ENCODE assay signal across 8 cellular contexts in genomic region chr20:17569616-17570346, GRCh38. TPM values are rescaled to one million over a fixed set of nuclear protein-coding genes. Genes with fewer than 3 reads are reported as not detected.
DNase-seq lines count a peak whose midpoint lies in the region; ATAC-seq and TF ChIP-seq lines count a peak whose summit lies in the region.

TSS of gene DSTN (plus strand) at chr20:17570075. CDS start at chr20:17570209, 134 bp downstream.

- WGBS in HUES64 = under 1% methylated on average over 70 of the region's 70 CpGs

- H3K27me3 ChIP-seq in HUES64 (ENCODE audit: insufficient read depth, low read length) (no peaks in the 10 kb centered on the region), OCI-LY3 (ENCODE audit: low read depth, low read length) (peaks cover 21% of the 10 kb centered on the region)

- H3K9me3 ChIP-seq in HUES64 (ENCODE audit: insufficient read depth, low read depth, low read length) (no peaks in the 10 kb centered on the region), OCI-LY3 (ENCODE audit: insufficient read depth, low read length) (peaks cover 7% of the 10 kb centered on the region; the same call in 1 of the 2 replicates)

- no peaks in the 10 kb centered on the region for H3K36me3 ChIP-seq in HUES64 (ENCODE audit: insufficient read depth, low read length)
- H3K36me3 ChIP-seq in OCI-LY3 (replicated peaks; ENCODE audit: low read depth, low read length) = peaks cover 18% of the 10 kb centered on the region

- no peak for TF ChIP-seq CTCF in OCI-LY3 (IDR thresholded peaks at IDR 0.05; ENCODE audit: low read depth, low read length)

- H3K4me2 ChIP-seq in OCI-LY3 (ENCODE audit: low read length) = peak within 1 kb of the TSS; percentile 90

- peak within 1 kb of the TSS; percentile 83 for H2AFZ ChIP-seq in OCI-LY3 (ENCODE audit: low read depth, low read length)

- ATAC-seq in GM21515 (IDR thresholded peaks at IDR 0.05; ENCODE audit: unreplicated experiment) = peak; percentile 91

- peaks cover 46% of the 10 kb centered on the region for H3K4me1 ChIP-seq in HUES64 (ENCODE audit: insufficient read depth, low read length)
- peaks cover 28% of the 10 kb centered on the region for H3K4me1 ChIP-seq in OCI-LY3 (ENCODE audit: low read length)

- H3K4me3 ChIP-seq in HUES64 (ENCODE audit: low read length) = peak within 1 kb of the TSS; percentile 85
- H3K4me3 ChIP-seq in OCI-LY3 (ENCODE audit: low read length) = peak within 1 kb of the TSS; percentile 82

- peak within 1 kb of the TSS; percentile 94 for H3K9ac ChIP-seq in HUES64 (ENCODE audit: low read depth, low read length)
- peak within 1 kb of the TSS; percentile 90 for H3K9ac ChIP-seq in OCI-LY3 (ENCODE audit: low read length)

- H4K20me1 ChIP-seq in OCI-LY3 (ENCODE audit: insufficient read depth, low read length) = peaks cover 25% of the 10 kb centered on the region

- H3K27ac ChIP-seq in HUES64 (ENCODE audit: low read depth, low read length) = peak within 1 kb of the TSS; percentile 98
- H3K27ac ChIP-seq in OCI-LY3 (ENCODE audit: low read length) = peak within 1 kb of the TSS; percentile 87

- H3K79me2 ChIP-seq in OCI-LY3 (ENCODE audit: low read length) = peaks cover 46% of the 10 kb centered on the region

- DNase-seq in DMS 273 treated with DMSO at 0.1 percent for 48 hours (lab: John Stamatoyannopoulos, UW) (peak; percentile 84), activated T-cell treated with anti-CD3 and anti-CD28 coated beads for 24 hours (ENCODE audit: low read depth) (peak; percentile 84), epidermal melanocyte (ENCODE audit: insufficient read length, low spot score) (peak; percentile 87), middle frontal gyrus (ENCODE audit: extremely low spot score, low spot score) (peak; percentile 86)
- peak; percentile 82 to 83 for DNase-seq in stimulated activated CD8-positive, alpha-beta memory T cell treated with anti-CD3 and anti-CD28 coated beads, Interleukin-2, amount 100 ng/mL, for 48 hours (ENCODE audit: low read depth in 2 of 2)

RNA-seq across cellular contexts. Expression of gene DSTN, which starts in this region (rescaled TPM):
- polyA plus RNA-seq in HUES64 (2013, experiment 1 of 2) = 223 TPM
- 225 TPM for polyA plus RNA-seq in HUES64 (2013, experiment 2 of 2)

Comparison
In these comparisons a context has a peak if more than half of its experiments do, and no peak if none do; other contexts are left out.
1. Peak in every context shown above with its lines: DNase-seq, ATAC-seq, H3K4me3 ChIP-seq and H3K27ac ChIP-seq.